In the genomic region with DNA sequence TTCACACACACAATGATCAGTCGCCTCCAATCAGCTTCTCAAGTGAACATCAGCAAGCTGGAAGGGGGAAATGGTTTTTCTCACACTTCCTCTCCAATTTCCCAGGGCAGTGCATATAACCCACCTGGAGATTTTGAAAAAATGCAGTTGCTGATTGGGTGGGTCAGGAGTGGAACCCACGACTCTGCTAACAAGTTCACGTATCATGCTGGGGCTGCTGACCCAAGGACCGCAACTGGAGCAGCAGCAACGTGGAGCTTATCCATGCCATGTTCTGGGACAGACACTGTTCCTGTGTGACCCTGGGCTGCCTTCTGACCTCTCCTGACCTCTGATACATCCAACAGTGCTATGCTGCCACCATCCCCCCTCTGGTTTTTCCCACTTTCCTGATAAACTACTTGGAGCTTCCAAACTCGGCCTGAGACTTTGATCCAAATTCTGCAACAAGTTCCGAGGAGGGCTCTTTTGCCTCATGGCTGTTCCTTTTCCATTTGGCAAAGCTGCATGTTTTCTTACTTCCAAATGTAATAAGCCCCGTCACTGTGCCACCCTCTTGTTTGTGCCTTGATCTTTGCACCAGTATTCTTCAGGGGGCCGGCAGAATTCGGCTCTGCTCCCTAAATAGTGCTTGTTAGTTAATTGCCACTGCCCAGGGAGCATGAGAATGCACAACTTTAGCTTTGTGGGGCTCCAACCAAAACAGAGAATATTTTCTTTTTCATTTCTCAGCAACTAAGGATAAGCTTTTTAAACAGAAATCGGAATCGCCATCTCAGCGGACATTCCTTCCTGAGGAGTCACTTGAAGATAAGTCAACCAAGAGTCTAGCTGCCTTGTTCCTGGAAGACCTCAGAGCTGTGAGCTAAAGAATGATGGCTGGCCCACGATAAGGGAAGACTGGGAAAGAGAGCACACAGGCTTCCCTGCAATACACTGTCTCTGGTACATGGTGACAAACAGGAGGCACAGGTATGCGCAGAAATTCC, we compare ENCODE assay signal across 10 cellular contexts.
DNase-seq lines count a peak whose midpoint lies in the region; ATAC-seq and TF ChIP-seq lines count a peak whose summit lies in the region.
"Had no signal": no experiment of that assay in that cellular context is flagged by ENCODE, and none has a peak within 500 bp of the region (broad histone marks: within the 10 kb centered on the region; RNA-seq: fewer than 3 reads in every experiment).

No MANE protein-coding gene starts in this region.

- DNase-seq in EH (ENCODE audit: low read depth) (peak; percentile 25), T-cell (no peak), esophagus muscularis mucosa (ENCODE audit: extremely low spot score) (no peak), sciatic nerve (ENCODE audit: low spot score) (peak; percentile 50), GM10266 (ENCODE audit: extremely low spot score) (no peak), HAP-1 (ENCODE audit: low spot score in 2 of 2) (no peak)
- DNase-seq: upper lobe of left lung had no signal

- H3K4me1 ChIP-seq in esophagus muscularis mucosa (peaks cover 30 to 53% (median 48%) of the 10 kb centered on the region in 4 donors), HAP-1 (no peaks in the 10 kb centered on the region)

- TF ChIP-seq CTCF in esophagus muscularis mucosa (IDR thresholded peaks at IDR 0.05): no peak
- no peak for TF ChIP-seq CTCF in GM10266 (IDR thresholded peaks at IDR 0.05; ENCODE audit: control insufficient read depth, insufficient read depth, low read depth, missing control alignments)

- peaks cover 55 to 56% (median 55%) of the 10 kb centered on the region in 3 donors for H3K4me1 Mint-ChIP-seq in T-cell

- 81% methylated on average over 15 of the region's 15 CpGs for WGBS in esophagus muscularis mucosa

- H3K9me3 ChIP-seq in esophagus muscularis mucosa: no peaks in the 10 kb centered on the region
- no peaks in the 10 kb centered on the region for H3K9me3 ChIP-seq in HAP-1
- H3K9me3 ChIP-seq: upper lobe of left lung had no signal

- in situ Hi-C loops in HAP-1 (cut with MboI; ENCODE audit: low sequenced_read_pairs): no loop called here

- H3K36me3 Mint-ChIP-seq in T-cell: peaks cover 47% of the 10 kb centered on the region

- peak overlapping the region in 3 of 4 donors; percentile 3 to 52 (median 28) for H3K27ac ChIP-seq in esophagus muscularis mucosa (replicated peaks in 1 of 4)
- H3K27ac ChIP-seq: cardiac muscle cell had no signal

- intact Hi-C loops in esophagus muscularis mucosa (cut with DNase I): no loop called here
- intact Hi-C loops in sciatic nerve (cut with DNase I): no loop called here

- H3K9me3 Mint-ChIP-seq in T-cell: peaks cover 0 to 4% (median 0%) of the 10 kb centered on the region in 3 donors

- TF ChIP-seq POLR2A in esophagus muscularis mucosa (IDR thresholded peaks at IDR 0.05; ENCODE audit: low read depth): no peak

- H3K36me3 ChIP-seq in esophagus muscularis mucosa (peaks cover 23 to 82% (median 64%) of the 10 kb centered on the region in 4 donors), HAP-1 (replicated peaks) (no peaks in the 10 kb centered on the region)

- H3K27me3 Mint-ChIP-seq in T-cell: no peaks in the 10 kb centered on the region

- CTCF ChIA-PET in T-cell (lab: Charles Lee): interaction anchor here (0.6 to 2.8 kb wide), 14 partner anchors 9 to 700 kb away, joined by 3 to 17 read pairs (median 4); no protein-coding TSS in a partner anchor

- no peak for TF ChIP-seq EP300 in esophagus muscularis mucosa (IDR thresholded peaks at IDR 0.05)

- H3K27me3 ChIP-seq in esophagus muscularis mucosa: no peaks in the 10 kb centered on the region
- no peaks in the 10 kb centered on the region for H3K27me3 ChIP-seq in HAP-1 (ENCODE audit: low read depth)
- H3K27me3 ChIP-seq: cardiac muscle cell, upper lobe of left lung had no signal

- peak overlapping the region; percentile 96 to 99 for H3K27ac Mint-ChIP-seq in T-cell

- POLR2A ChIA-PET in T-cell (lab: Charles Lee): interaction anchor here in 1 of 2 donors (0.8 kb wide), 1 partner anchor 428 kb away, joined by 4 read pairs; no protein-coding TSS in a partner anchor

- H3K4me3 Mint-ChIP-seq in T-cell: peak overlapping the region; percentile 84 to 85 (median 84)

- ATAC-seq in T-cell (replicated peaks in 1 of 4): no peak
- peak; percentile 67 for ATAC-seq in sciatic nerve
- ATAC-seq in HG02759 (IDR thresholded peaks at IDR 0.05; ENCODE audit: unreplicated experiment): no peak
- no peak for ATAC-seq in HG03354 (IDR thresholded peaks at IDR 0.05; ENCODE audit: poor library complexity, severe bottlenecking, unreplicated experiment)

- no peak overlapping the region for H3K4me3 ChIP-seq in esophagus muscularis mucosa
- H3K4me3 ChIP-seq in HAP-1: no peak overlapping the region
- H3K4me3 ChIP-seq: cardiac muscle cell, upper lobe of left lung had no signal

Comparison
In these comparisons a context has a peak if more than half of its experiments do, and no peak if none do; other contexts are left out.
1. DNase-seq: peak in EH (single experiment) and sciatic nerve (single experiment); none in T-cell (0 of 34), esophagus muscularis mucosa (single experiment), GM10266 (single experiment) and HAP-1 (0 of 2).